17 cellular contexts compared by ENCODE assay signal in genomic region chr5:9425710-9426109, GRCh38.
DNase-seq lines count a peak whose midpoint lies in the region; ATAC-seq and FAIRE-seq lines count a peak whose summit lies in the region.
"Had no signal": no experiment of that assay in that cellular context is flagged by ENCODE, and none has a peak within 500 bp of the region (broad histone marks: within the 10 kb centered on the region; RNA-seq: fewer than 3 reads in every experiment).

No MANE protein-coding gene starts in this region.

- DNase-seq in RCC 7860 (ENCODE audit: low spot score), result no peak
- DNase-seq in NCI-H1436 treated with DMSO at 0.1 percent for 48 hours (lab: John Stamatoyannopoulos, UW), result no peak
- DNase-seq in ureter (ENCODE audit: low spot score), result no peak
- DNase-seq: AML-193; Caco-2; Calu3; CD4-positive, alpha-beta T cell; CD8-positive, alpha-beta T cell; DMS79 treated with DMSO at 0.1 percent for 48 hours; GF-D8 had no signal

- peak; percentile 52 for ATAC-seq in GM18861 (IDR thresholded peaks at IDR 0.05; ENCODE audit: unreplicated experiment)
- ATAC-seq in GM19463 (IDR thresholded peaks at IDR 0.05; ENCODE audit: unreplicated experiment), result peak; percentile 52
- ATAC-seq: A549; CD8-positive, alpha-beta T cell had no signal

- FAIRE-seq in RCC 7860 (lab: Jason Lieb, UNC), result peak; percentile 38
- FAIRE-seq: A549, D721Med, G401.6, GM12891, GM19239 had no signal
